In the genomic region with DNA sequence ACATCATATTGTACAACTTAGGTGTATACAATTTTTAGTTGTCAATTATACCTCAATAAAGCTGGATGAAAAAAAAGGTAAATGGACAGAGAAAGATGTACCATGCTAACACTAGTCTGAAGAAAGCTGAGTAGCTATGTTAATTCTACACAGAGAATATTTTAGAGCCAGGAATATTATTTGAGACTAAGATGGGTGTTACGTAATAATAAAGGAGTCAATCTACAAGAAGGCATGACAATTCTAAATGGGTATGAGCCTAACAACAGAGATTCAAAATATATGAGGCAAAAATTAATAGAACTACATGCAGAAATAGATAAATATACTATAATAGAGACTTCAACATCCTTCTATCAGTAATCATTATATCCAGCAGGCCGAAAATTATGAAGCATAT, we compare ENCODE assay signal across 35 cellular contexts.
"Had no signal": no experiment of that assay in that cellular context is flagged by ENCODE, and none has a peak within 500 bp of the region (broad histone marks: within the 10 kb centered on the region; RNA-seq: fewer than 3 reads in every experiment).

No MANE protein-coding gene starts in this region.

- H3K9me3 ChIP-seq: MG63 had no signal

- H3K27me3 ChIP-seq: MG63 had no signal

- H3K4me3 ChIP-seq: MG63 had no signal

- DNase-seq: Kasumi-1, MG63, MM.1S, MV-4-11, NCI-H1048, NCI-H1092, NCI-H1092 treated with DMSO at 0.1 percent for 48 hours, NCI-H1105, NCI-H1105 treated with DMSO at 0.1 percent for 48 hours, NCI-H1417, NCI-H1417 treated with DMSO at 0.1 percent for 48 hours, NCI-H1436, NCI-H1436 treated with DMSO at 0.1 percent for 48 hours, NCI-H146, NCI-H1694, NCI-H1694 treated with DMSO at 0.1 percent for 48 hours, NCI-H187, NCI-H187 treated with DMSO at 0.1 percent for 48 hours, NCI-H1930, NCI-H2029, NCI-H2029 treated with DMSO at 0.1 percent for 48 hours, NCI-H2081, NCI-H2081 treated with DMSO at 0.1 percent for 48 hours, NCI-H2107, NCI-H2171, NCI-H2171 treated with DMSO at 0.1 percent for 48 hours, NCI-H2227 treated with DMSO at 0.1 percent for 48 hours, NCI-H226, NCI-H345, NCI-H446, NCI-H446 treated with DMSO at 0.1 percent for 48 hours, NCI-H510A, NCI-H510A treated with DMSO at 0.1 percent for 48 hours, NCI-H524, NCI-H524 treated with DMSO at 0.1 percent for 48 hours had no signal

- H3K36me3 ChIP-seq: MG63 had no signal
